12 cellular contexts compared by ENCODE assay signal in the genomic region with DNA sequence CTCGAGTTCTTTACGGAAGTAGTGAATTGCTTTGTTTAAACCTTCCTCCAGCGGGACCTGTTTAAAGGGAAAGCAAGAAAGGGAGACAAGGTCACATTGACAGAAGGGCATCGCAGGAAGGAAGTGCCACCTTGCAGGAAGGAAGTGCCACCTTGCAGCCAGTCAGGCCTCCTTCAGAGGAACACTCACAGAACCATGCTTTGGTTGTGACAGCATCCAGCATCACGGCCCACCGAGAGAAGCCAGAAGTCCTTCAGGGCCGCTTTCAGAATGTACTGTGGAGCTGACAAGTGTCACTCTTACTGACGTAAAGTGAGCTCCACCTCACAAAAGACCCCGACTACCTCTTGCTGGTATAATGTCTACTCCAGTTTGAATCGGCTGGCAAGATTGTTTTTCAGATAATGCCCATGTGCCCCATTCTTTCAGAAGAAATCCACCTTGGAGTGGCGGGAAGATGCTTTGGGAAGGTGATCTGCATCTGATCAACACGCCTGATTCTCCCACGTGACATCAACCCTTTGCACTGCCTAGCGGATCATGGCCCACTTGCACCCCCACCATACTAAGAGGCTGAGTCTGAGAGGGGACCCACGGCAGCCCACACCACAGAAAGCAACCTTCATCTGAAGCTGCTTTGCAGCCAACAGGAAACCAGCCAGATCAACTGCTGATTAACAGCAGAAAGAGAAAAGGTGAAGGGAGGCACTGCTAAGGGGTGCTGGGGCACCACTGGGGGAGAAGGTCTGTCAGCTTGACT.
DNase-seq lines count a peak whose midpoint lies in the region; ATAC-seq and TF ChIP-seq lines count a peak whose summit lies in the region.
"Had no signal": no experiment of that assay in that cellular context is flagged by ENCODE, and none has a peak within 500 bp of the region (broad histone marks: within the 10 kb centered on the region; RNA-seq: fewer than 3 reads in every experiment).

No MANE protein-coding gene starts in this region.

- no peak for TF ChIP-seq EP300 in esophagus muscularis mucosa (IDR thresholded peaks at IDR 0.05)

- POLR2A ChIA-PET in activated B cell treated with CpG ODN at 0.5 μM for 24 hours (lab: Charles Lee) = interaction anchor here (0.5 kb wide), 1 partner anchor 233 kb away, joined by 3 read pairs; no protein-coding TSS in a partner anchor

- ATAC-seq in activated B cell treated with CpG ODN at 0.5 μM for 24 hours (ENCODE audit: low read depth) = no peak
- peak; percentile 33 to 46 for ATAC-seq in activated T-cell treated with anti-CD3 and anti-CD28 coated beads, Interleukin-2, amount 50 U/mL, for 4 hours
- no peak for ATAC-seq in GM18873 (IDR thresholded peaks at IDR 0.05; ENCODE audit: low FRiP score, unreplicated experiment)
- no peak for ATAC-seq in HG02610 (IDR thresholded peaks at IDR 0.05; ENCODE audit: unreplicated experiment)

- H3K9me3 ChIP-seq in esophagus muscularis mucosa (no peaks in the 10 kb centered on the region), HAP-1 (no peaks in the 10 kb centered on the region; the same call in 1 of the 2 replicates), esophagus squamous epithelium (no peaks in the 10 kb centered on the region)

- H3K27ac Mint-ChIP-seq in activated B cell treated with CpG ODN at 0.5 μM for 24 hours = peak overlapping the region; percentile 47

- peaks cover 28% of the 10 kb centered on the region for H3K4me1 Mint-ChIP-seq in activated B cell treated with CpG ODN at 0.5 μM for 24 hours
- H3K4me1 Mint-ChIP-seq in activated T-cell treated with anti-CD3 and anti-CD28 coated beads, Interleukin-2, amount 50 U/mL, for 4 hours (ENCODE audit: low read depth) = peaks cover 86% of the 10 kb centered on the region

- H3K36me3 ChIP-seq in esophagus muscularis mucosa (peaks cover 22 to 60% (median 39%) of the 10 kb centered on the region in 4 donors), HAP-1 (replicated peaks) (peaks cover 5% of the 10 kb centered on the region; the same call in 1 of the 2 replicates), esophagus squamous epithelium (peaks cover 0 to 71% (median 0%) of the 10 kb centered on the region in 3 donors)

- CTCF ChIA-PET in activated B cell treated with CpG ODN at 0.5 μM for 24 hours (lab: Charles Lee) = interaction anchor here (1.4 to 5.2 kb wide), 2 partner anchors 348 to 517 kb away, joined by 4 to 17 read pairs; no protein-coding TSS in a partner anchor

- H3K4me3 Mint-ChIP-seq in activated B cell treated with CpG ODN at 0.5 μM for 24 hours = no peak overlapping the region
- H3K4me3 Mint-ChIP-seq in activated T-cell treated with anti-CD3 and anti-CD28 coated beads, Interleukin-2, amount 50 U/mL, for 4 hours = peak overlapping the region; percentile 74

- H3K27ac ChIP-seq in esophagus muscularis mucosa (replicated peaks in 1 of 4) = no peak overlapping the region
- no peak overlapping the region for H3K27ac ChIP-seq in esophagus squamous epithelium
- H3K27ac ChIP-seq: SK-N-MC had no signal

- no peak overlapping the region for H3K4me3 ChIP-seq in esophagus muscularis mucosa
- no peak overlapping the region for H3K4me3 ChIP-seq in HAP-1
- H3K4me3 ChIP-seq in esophagus squamous epithelium = no peak overlapping the region
- H3K4me3 ChIP-seq: SK-N-MC had no signal

- 89% methylated on average over 14 of the region's 15 CpGs for WGBS in esophagus muscularis mucosa
- WGBS in esophagus squamous epithelium, 2 donors = 79 to 82% methylated on average over 6 to 14 of the region's 15 CpGs

- in situ Hi-C loops in HAP-1 (cut with MboI; ENCODE audit: low sequenced_read_pairs) = loop anchor here (10.0 kb wide), 1 partner anchor 519 kb away; no protein-coding TSS in a partner anchor

- TF ChIP-seq CTCF in activated B cell treated with CpG ODN at 0.5 μM for 24 hours (IDR thresholded peaks at IDR 0.05) (no peak), esophagus muscularis mucosa (IDR thresholded peaks at IDR 0.05) (no peak), esophagus squamous epithelium (IDR thresholded peaks at IDR 0.05) (no peak)

- peaks cover 59% of the 10 kb centered on the region for H3K36me3 Mint-ChIP-seq in activated B cell treated with CpG ODN at 0.5 μM for 24 hours (ENCODE audit: low read depth)
- H3K36me3 Mint-ChIP-seq in activated T-cell treated with anti-CD3 and anti-CD28 coated beads, Interleukin-2, amount 50 U/mL, for 4 hours (ENCODE audit: insufficient read depth) = peaks cover 33% of the 10 kb centered on the region

- intact Hi-C loops in activated B cell treated with CpG ODN at 0.5 μM for 24 hours (cut with micrococcal nuclease) (loop anchor here (10.0 kb wide), 1 partner anchor 749 kb away; no protein-coding TSS in a partner anchor), esophagus muscularis mucosa (cut with DNase I) (no loop called here), esophagus squamous epithelium (cut with DNase I) (loop anchor here (10.0 kb wide), 1 partner anchor 509 kb away; no protein-coding TSS in a partner anchor)

- no peaks in the 10 kb centered on the region for H3K4me1 ChIP-seq in esophagus muscularis mucosa
- no peaks in the 10 kb centered on the region for H3K4me1 ChIP-seq in HAP-1
- H3K4me1 ChIP-seq in esophagus squamous epithelium = no peaks in the 10 kb centered on the region

- no peaks in the 10 kb centered on the region for H3K27me3 ChIP-seq in esophagus muscularis mucosa
- no peaks in the 10 kb centered on the region for H3K27me3 ChIP-seq in HAP-1 (ENCODE audit: low read depth)
- no peaks in the 10 kb centered on the region for H3K27me3 ChIP-seq in esophagus squamous epithelium

- DNase-seq in activated B cell treated with CpG ODN at 0.5 μM for 24 hours (no peak), esophagus muscularis mucosa (ENCODE audit: extremely low spot score) (peak; percentile 86), HAP-1 (ENCODE audit: low spot score in 2 of 2) (no peak), esophagus squamous epithelium (lab: John Stamatoyannopoulos, UW) (no peak)
- DNase-seq in activated T-cell treated with anti-CD3 and anti-CD28 coated beads, Interleukin-2, amount 50 U/mL, for 4 hours = peak; percentile 50
- DNase-seq in stimulated activated naive CD4-positive, alpha-beta T cell treated with Interleukin-2 at 50 U/mL for 16 hours (lab: John Stamatoyannopoulos, UW) = peak; percentile 26
- DNase-seq: kidney, NCI-H1105 treated with DMSO at 0.1 percent for 48 hours, substantia nigra had no signal

- no peak for TF ChIP-seq POLR2A in esophagus muscularis mucosa (IDR thresholded peaks at IDR 0.05; ENCODE audit: low read depth)
- no peak for TF ChIP-seq POLR2A in esophagus squamous epithelium (IDR thresholded peaks at IDR 0.05)

- H3K27me3 Mint-ChIP-seq in activated B cell treated with CpG ODN at 0.5 μM for 24 hours = no peaks in the 10 kb centered on the region
- H3K27me3 Mint-ChIP-seq in activated T-cell treated with anti-CD3 and anti-CD28 coated beads, Interleukin-2, amount 50 U/mL, for 4 hours (ENCODE audit: low read depth) = no peaks in the 10 kb centered on the region

- H3K9me3 Mint-ChIP-seq in activated B cell treated with CpG ODN at 0.5 μM for 24 hours = peaks cover under 1% of the 10 kb centered on the region
- peaks cover 4% of the 10 kb centered on the region for H3K9me3 Mint-ChIP-seq in activated T-cell treated with anti-CD3 and anti-CD28 coated beads, Interleukin-2, amount 50 U/mL, for 4 hours

Comparison
In these comparisons a context has a peak if more than half of its experiments do, and no peak if none do; other contexts are left out.
1. ATAC-seq: peak in activated T-cell treated with anti-CD3 and anti-CD28 coated beads, Interleukin-2, amount 50 U/mL, for 4 hours (2 of 2); none in activated B cell treated with CpG ODN at 0.5 μM for 24 hours (single experiment), GM18873 (single experiment) and HG02610 (single experiment).
2. DNase-seq: peak in activated T-cell treated with anti-CD3 and anti-CD28 coated beads, Interleukin-2, amount 50 U/mL, for 4 hours (single experiment), esophagus muscularis mucosa (single experiment) and stimulated activated naive CD4-positive, alpha-beta T cell treated with Interleukin-2 at 50 U/mL for 16 hours (single experiment); none in activated B cell treated with CpG ODN at 0.5 μM for 24 hours (single experiment), HAP-1 (0 of 2) and esophagus squamous epithelium (single experiment).